Comparison of ENCODE assay signal across 13 cellular contexts in genomic region chrX:129445436-129445835, GRCh38.
DNase-seq lines count a peak whose midpoint lies in the region; ATAC-seq and TF ChIP-seq lines count a peak whose summit lies in the region.
"Had no signal": no experiment of that assay in that cellular context is flagged by ENCODE, and none has a peak within 500 bp of the region (broad histone marks: within the 10 kb centered on the region; RNA-seq: fewer than 3 reads in every experiment).

No MANE protein-coding gene starts in this region.

- H3K27me3 ChIP-seq in OCI-LY3 (ENCODE audit: low read depth, low read length) (peaks cover 5% of the 10 kb centered on the region; the same call in 1 of the 2 replicates), layer of hippocampus (ENCODE audit: control insufficient read depth, insufficient read depth, low read length) (no peaks in the 10 kb centered on the region), aorta (ENCODE audit: control insufficient read depth in 1 of 2, insufficient read depth in 2 of 2, low read length in 1 of 2) (no peaks in the 10 kb centered on the region)

- H3K9ac ChIP-seq in OCI-LY3 (ENCODE audit: low read length), result no peak overlapping the region

- H3K4me2 ChIP-seq in OCI-LY3 (ENCODE audit: low read length), result peak overlapping the region; percentile 22
- H3K4me2 ChIP-seq: GM23338 had no signal

- H4K20me1 ChIP-seq in OCI-LY3 (ENCODE audit: insufficient read depth, low read length), result no peaks in the 10 kb centered on the region

- no peak for DNase-seq in caudate nucleus (lab: John Stamatoyannopoulos, UW)
- DNase-seq in putamen (ENCODE audit: low spot score), result peak; percentile 13
- no peak for DNase-seq in NCI-H2227 treated with DMSO at 0.1 percent for 48 hours (lab: John Stamatoyannopoulos, UW)
- DNase-seq in aorta, result no peak
- DNase-seq: ACHN; Caco-2; CD4-positive, alpha-beta T cell; HCEC 1CT had no signal

- intact Hi-C loops in aorta (cut with DNase I), result no loop called here

- no peak for ATAC-seq in HG03565 (IDR thresholded peaks at IDR 0.05; ENCODE audit: unreplicated experiment)
- no peak for ATAC-seq in aorta (ENCODE audit: low FRiP score)
- ATAC-seq: GM23338 had no signal

- no peak overlapping the region for H2AFZ ChIP-seq in OCI-LY3 (ENCODE audit: low read depth, low read length)
- H2AFZ ChIP-seq: GM23338 had no signal

- no peak overlapping the region for H3K27ac ChIP-seq in OCI-LY3 (ENCODE audit: low read length)
- peak overlapping the region; percentile 58 for H3K27ac ChIP-seq in caudate nucleus (ENCODE audit: low read depth, low read length)
- H3K27ac ChIP-seq in layer of hippocampus (ENCODE audit: low read depth, low read length), result peak overlapping the region; percentile 14
- no peak overlapping the region for H3K27ac ChIP-seq in aorta (ENCODE audit: low read depth in 1 of 2, low read length in 2 of 2)
- H3K27ac ChIP-seq: C4-2B had no signal

- H3K4me1 ChIP-seq in OCI-LY3 (ENCODE audit: low read length) (peaks cover 18% of the 10 kb centered on the region), aorta (ENCODE audit: control insufficient read depth in 1 of 2, insufficient read depth in 2 of 2, low read length in 2 of 2) (no peaks in the 10 kb centered on the region)

- TF ChIP-seq CTCF in OCI-LY3 (IDR thresholded peaks at IDR 0.05; ENCODE audit: low read depth, low read length), result no peak

- H3K36me3 ChIP-seq in OCI-LY3 (replicated peaks; ENCODE audit: low read depth, low read length), result no peaks in the 10 kb centered on the region
- H3K36me3 ChIP-seq in aorta (ENCODE audit: control insufficient read depth in 1 of 2, insufficient read depth in 2 of 2, low read length in 1 of 2), result no peaks in the 10 kb centered on the region

- no peaks in the 10 kb centered on the region for H3K79me2 ChIP-seq in OCI-LY3 (ENCODE audit: low read length)

- H3K4me3 ChIP-seq in OCI-LY3 (ENCODE audit: low read length) (no peak overlapping the region), aorta (ENCODE audit: low read length in 2 of 2) (no peak overlapping the region)
- H3K4me3 ChIP-seq: GM23338 had no signal

- H3K9me3 ChIP-seq in OCI-LY3 (ENCODE audit: insufficient read depth, low read length) (no peaks in the 10 kb centered on the region), aorta (ENCODE audit: control insufficient read depth, low read length) (no peaks in the 10 kb centered on the region)
- H3K9me3 ChIP-seq: Caco-2 had no signal

Comparison
In these comparisons a context has a peak if more than half of its experiments do, and no peak if none do; other contexts are left out.
1. H3K27ac ChIP-seq: peak in caudate nucleus (single experiment) and layer of hippocampus (single experiment); none in OCI-LY3 (single experiment) and aorta (0 of 2).